In genomic region chr15:75104804-75105557, GRCh38 we compare ENCODE assay signal across 8 cellular contexts.
DNase-seq lines count a peak whose midpoint lies in the region; ATAC-seq and TF ChIP-seq lines count a peak whose summit lies in the region.

No MANE protein-coding gene starts in this region.

- ATAC-seq in GM19397 (IDR thresholded peaks at IDR 0.05; ENCODE audit: unreplicated experiment) = peak; percentile 39
- ATAC-seq in activated B cell treated with CpG ODN at 0.5 μM for 24 hours (ENCODE audit: low read depth) = peak; percentile 47
- peak; percentile 75 for ATAC-seq in foreskin keratinocyte

- peak overlapping the region; percentile 27 for H3K27ac ChIP-seq in foreskin keratinocyte

- H3K4me1 ChIP-seq in foreskin keratinocyte = peaks cover 10% of the 10 kb centered on the region

- peaks cover 61% of the 10 kb centered on the region for H3K4me1 Mint-ChIP-seq in activated B cell treated with CpG ODN at 0.5 μM for 24 hours

- H3K27me3 ChIP-seq in foreskin keratinocyte = peaks cover 6% of the 10 kb centered on the region

- no peaks in the 10 kb centered on the region for H3K9me3 Mint-ChIP-seq in activated B cell treated with CpG ODN at 0.5 μM for 24 hours

- H3K4me3 Mint-ChIP-seq in activated B cell treated with CpG ODN at 0.5 μM for 24 hours = peak overlapping the region; percentile 56

- POLR2A ChIA-PET in activated B cell treated with CpG ODN at 0.5 μM for 24 hours (lab: Charles Lee) = interaction anchor here (0.7 to 1.6 kb wide), 7 partner anchors 9 to 97 kb away, joined by 3 to 17 read pairs (median 6); partner anchors contain the start of gene C15orf39

- peak overlapping the region; percentile 80 for H3K27ac Mint-ChIP-seq in activated B cell treated with CpG ODN at 0.5 μM for 24 hours

- in situ Hi-C loops in Caki2 (cut with HindIII; ENCODE audit: low pct_unique_long_range_greater_than_20kb, low sequenced_read_pairs) = no loop called here

- CTCF ChIA-PET in activated B cell treated with CpG ODN at 0.5 μM for 24 hours (lab: Charles Lee) = interaction anchor here (1.0 to 1.2 kb wide), 2 partner anchors 61 to 62 kb away, joined by 3 to 5 read pairs; no protein-coding TSS in a partner anchor

- H3K27me3 Mint-ChIP-seq in activated B cell treated with CpG ODN at 0.5 μM for 24 hours = peaks cover 5% of the 10 kb centered on the region

- TF ChIP-seq CTCF in activated B cell treated with CpG ODN at 0.5 μM for 24 hours (IDR thresholded peaks at IDR 0.05) = no peak
- no peak for TF ChIP-seq CTCF in foreskin keratinocyte (conservative IDR thresholded peaks at IDR 0.05)

- DNase-seq in Caki2 (ENCODE audit: low read depth) (peak; percentile 91), LHCN-M2 (ENCODE audit: low read depth) (peak; percentile 96), activated B cell treated with CpG ODN at 0.5 μM for 24 hours (no peak), foreskin keratinocyte (peak; percentile 91 to 97), putamen (ENCODE audit: low spot score) (peak; percentile 36), NCI-H82 treated with DMSO at 0.1 percent for 48 hours (lab: John Stamatoyannopoulos, UW; ENCODE audit: unreplicated experiment) (no peak), RPMI8226 (no peak)

- intact Hi-C loops in activated B cell treated with CpG ODN at 0.5 μM for 24 hours (cut with micrococcal nuclease) = loop anchor here (1.0 to 2.0 kb wide), 2 partner anchors 10 to 350 kb away; no protein-coding TSS in a partner anchor

- no peaks in the 10 kb centered on the region for H3K36me3 Mint-ChIP-seq in activated B cell treated with CpG ODN at 0.5 μM for 24 hours (ENCODE audit: low read depth)

Comparison
In these comparisons a context has a peak if more than half of its experiments do, and no peak if none do; other contexts are left out.
1. DNase-seq: peak in Caki2 (single experiment), LHCN-M2 (single experiment), foreskin keratinocyte (2 of 2) and putamen (single experiment); none in activated B cell treated with CpG ODN at 0.5 μM for 24 hours (single experiment), NCI-H82 treated with DMSO at 0.1 percent for 48 hours (single experiment) and RPMI8226 (single experiment).
2. Peak in every context shown above with its lines, with median percentiles within 50 percentile points of each other: ATAC-seq.